ENCODE assay signal across 2 cellular contexts in genomic region chr16:88739975-88740726, GRCh38.
A peak's percentile ranks its signal among the peaks of the same experiment; 100 is the strongest.
TF ChIP-seq lines count a peak whose summit lies in the region.

No MANE protein-coding gene starts in this region.

TF ChIP-seq in HEK293, 187 proteins besides CTCF, POLR2A, EP300 and RAD21:
- 0 out of 2 replicates have a peak, but pooled peaks have one; percentile 11 for TF ChIP-seq HIC1 (tag by site-specific recombination; IDR thresholded peaks at IDR 0.05)
- TF ChIP-seq ZNF18 (tag by site-specific recombination; IDR thresholded peaks at IDR 0.05): no peak

TF ChIP-seq in K562, 482 proteins besides CTCF, POLR2A, EP300 and RAD21:
- peak; percentile 61 for TF ChIP-seq POLR2G (IDR thresholded peaks at IDR 0.05; ENCODE audit: low read depth, low read length)
- TF ChIP-seq THAP7 (CRISPR knock-in tag; IDR thresholded peaks at IDR 0.05): no peak
- no peak for TF ChIP-seq PTBP1 (IDR thresholded peaks at IDR 0.05; ENCODE audit: low read depth, low read length)
- peak; percentile 58; the same call in 1 of the 2 replicates for TF ChIP-seq HNRNPL (IDR thresholded peaks at IDR 0.05; ENCODE audit: low read depth, low read length)
- TF ChIP-seq SIRT6 (IDR thresholded peaks at IDR 0.05; ENCODE audit: low read depth, low read length): no peak
- TF ChIP-seq GABPB1 (CRISPR knock-in tag; IDR thresholded peaks at IDR 0.05): no peak
- no peak for TF ChIP-seq DIDO1 (tag; IDR thresholded peaks at IDR 0.05; ENCODE audit: low read depth)
- no peak for TF ChIP-seq NR2C1 (IDR thresholded peaks at IDR 0.05)
- no peak for TF ChIP-seq NR2C1 (tag; IDR thresholded peaks at IDR 0.05)
- TF ChIP-seq JUN (IDR thresholded peaks at IDR 0.05; ENCODE audit: borderline replicate concordance, low read depth, low read length): no peak
- TF ChIP-seq JUN (CRISPR knock-in tag; IDR thresholded peaks at IDR 0.05; ENCODE audit: borderline replicate concordance): no peak
- TF ChIP-seq CREBBP (IDR thresholded peaks at IDR 0.05; ENCODE audit: low read depth, low read length): no peak
- no peak for TF ChIP-seq FOXA1 (IDR thresholded peaks at IDR 0.05; ENCODE audit: borderline replicate concordance)
